ENCODE assay signal across 22 cellular contexts in the genomic region with DNA sequence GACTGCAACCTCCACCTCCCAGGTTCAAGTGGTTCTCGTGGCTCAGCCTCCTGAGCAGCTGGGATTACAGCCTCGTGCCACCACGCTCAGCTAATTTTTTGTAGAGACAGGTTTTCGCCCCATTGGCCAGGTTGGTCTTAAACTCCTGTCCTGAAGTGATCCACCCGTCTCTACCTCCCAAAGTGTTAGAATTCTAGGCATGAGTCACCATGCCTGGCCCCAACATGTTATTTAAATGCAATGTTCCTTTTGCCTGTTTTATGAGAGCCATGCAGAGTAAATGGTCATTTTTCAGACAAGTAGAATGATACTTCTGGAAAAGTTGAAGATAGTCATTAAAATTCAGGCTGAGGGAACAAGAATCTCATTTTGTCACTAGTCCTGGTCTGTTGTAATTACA. TPM values are rescaled to one million over a fixed set of nuclear protein-coding genes. Genes with fewer than 3 reads are reported as not detected.
DNase-seq lines count a peak whose midpoint lies in the region; ATAC-seq, FAIRE-seq and TF ChIP-seq lines count a peak whose summit lies in the region.
"Had no signal": no experiment of that assay in that cellular context is flagged by ENCODE, and none has a peak within 500 bp of the region (broad histone marks: within the 10 kb centered on the region; RNA-seq: fewer than 3 reads in every experiment).

No MANE protein-coding gene starts in this region.

- H3K27me3 ChIP-seq in breast epithelium (peaks cover 0 to 14% of the 10 kb centered on the region in 2 donors), K562 (ENCODE audit: control insufficient read depth in 2 of 2, insufficient read depth in 2 of 2, low read length in 2 of 2) (peaks cover 31 to 69% of the 10 kb centered on the region in 2 experiments), upper lobe of right lung (no peaks in the 10 kb centered on the region)
- H3K27me3 ChIP-seq: BLaER1 had no signal

- TF ChIP-seq POLR2A in breast epithelium (IDR thresholded peaks at IDR 0.05) (no peak), K562 (conservative IDR thresholded peaks at IDR 0.05) (no peak)

- no peaks in the 10 kb centered on the region for H3K36me3 Mint-ChIP-seq in MCF 10A (ENCODE audit: insufficient read depth, unreplicated experiment)
- H3K36me3 Mint-ChIP-seq: CD14-positive monocyte; CD4-positive, alpha-beta memory T cell had no signal

- no peak for TF ChIP-seq RAD21 in K562 (CRISPR knock-in tag; conservative IDR thresholded peaks at IDR 0.05 in 1 of 2, IDR thresholded peaks at IDR 0.05 in 1 of 2)

- no peak overlapping the region for H3K4me2 ChIP-seq in K562 (ENCODE audit: insufficient read depth, low read length)
- H3K4me2 ChIP-seq: A549 had no signal

- in situ Hi-C loops in K562 (cut with MboI) = no loop called here

- TF ChIP-seq EP300 in K562 (IDR thresholded peaks at IDR 0.05; ENCODE audit: low read length) = no peak

- FAIRE-seq in K562 (lab: Jason Lieb, UNC) = peak; percentile 15
- FAIRE-seq: A549, GM19239, HTR-8/SVneo had no signal

- peaks cover 15% of the 10 kb centered on the region for H3K4me1 Mint-ChIP-seq in MCF 10A (ENCODE audit: insufficient read depth, unreplicated experiment)
- H3K4me1 Mint-ChIP-seq: CD14-positive monocyte had no signal

- no peak overlapping the region for H2AFZ ChIP-seq in K562 (ENCODE audit: low read depth, low read length)

- TF ChIP-seq CTCF in MCF 10A (IDR thresholded peaks at IDR 0.05; ENCODE audit: unreplicated experiment) (no peak), breast epithelium (IDR thresholded peaks at IDR 0.05) (no peak), K562 (IDR thresholded peaks at IDR 0.05 in 2 of 3, conservative IDR thresholded peaks at IDR 0.05 in 1 of 3; ENCODE audit: insufficient read depth in 2 of 3, low read depth in 1 of 3, low read length in 3 of 3) (no peak), fibroblast of mammary gland (conservative IDR thresholded peaks at IDR 0.05; ENCODE audit: control insufficient read depth, insufficient read depth, low read depth, low read length) (no peak), upper lobe of right lung (IDR thresholded peaks at IDR 0.05) (no peak)

- 0% methylated on average over 5 of the region's 5 CpGs for WGBS in K562 (ENCODE audit: insufficient coverage, low coverage, missing lambda C conversion rate)

- H3K27ac ChIP-seq in breast epithelium = no peak overlapping the region
- no peak overlapping the region for H3K27ac ChIP-seq in K562 (ENCODE audit: extremely low read depth, low read depth, low read length)
- no peak overlapping the region for H3K27ac ChIP-seq in upper lobe of right lung
- H3K27ac ChIP-seq: 22Rv1, A549, BLaER1 had no signal

- peaks cover 42% of the 10 kb centered on the region for H3K27me3 Mint-ChIP-seq in MCF 10A (ENCODE audit: insufficient read depth, unreplicated experiment)

- peaks cover 3% of the 10 kb centered on the region; the same call in 1 of the 2 replicates for H4K20me1 ChIP-seq in K562 (replicated peaks; ENCODE audit: control insufficient read depth, insufficient read depth, low read length)
- H4K20me1 ChIP-seq: BLaER1 had no signal

- no TSS peak for BruUV-seq in MCF 10A (replicated peaks; lab: Mats Ljungman, UMichigan)
- no TSS peak for BruUV-seq in K562 (replicated peaks; lab: Mats Ljungman, UMichigan)

- H3K36me3 ChIP-seq in breast epithelium (no peaks in the 10 kb centered on the region), K562 (ENCODE audit: control insufficient read depth, insufficient read depth, low read length) (no peaks in the 10 kb centered on the region), upper lobe of right lung (no peaks in the 10 kb centered on the region)
- H3K36me3 ChIP-seq: BLaER1 had no signal

- intact Hi-C loops in MCF 10A (cut with micrococcal nuclease) = no loop called here
- intact Hi-C loops in breast epithelium (cut with DNase I; ENCODE audit: low total_unique reads) = no loop called here
- intact Hi-C loops in K562 (cut with micrococcal nuclease) = no loop called here
- intact Hi-C loops in upper lobe of right lung (cut with DNase I) = no loop called here

- no peaks in the 10 kb centered on the region for H3K9me3 Mint-ChIP-seq in MCF 10A (ENCODE audit: unreplicated experiment)
- H3K9me3 Mint-ChIP-seq: CD4-positive, alpha-beta memory T cell; HFFc6 had no signal

- H3K4me1 ChIP-seq in breast epithelium (no peaks in the 10 kb centered on the region), K562 (replicated peaks in 1 of 2; ENCODE audit: control insufficient read depth in 2 of 2, insufficient read depth in 2 of 2, low read length in 2 of 2) (no peaks in the 10 kb centered on the region; a peak in 1 of 5 replicates), upper lobe of right lung (no peaks in the 10 kb centered on the region)
- H3K4me1 ChIP-seq: A549 had no signal

- H3K9me1 ChIP-seq in K562 (ENCODE audit: control insufficient read depth, insufficient read depth, low read length) = no peaks in the 10 kb centered on the region

- H3K27ac Mint-ChIP-seq in MCF 10A (ENCODE audit: low read depth, unreplicated experiment) = no peak overlapping the region
- H3K27ac Mint-ChIP-seq: CD14-positive monocyte; CD4-positive, alpha-beta memory T cell; HFFc6 had no signal

- no peaks in the 10 kb centered on the region for H3K9me3 ChIP-seq in breast epithelium
- no peaks in the 10 kb centered on the region for H3K9me3 ChIP-seq in K562 (replicated peaks; ENCODE audit: control insufficient read depth, insufficient read depth, low read depth, low read length)
- no peaks in the 10 kb centered on the region for H3K9me3 ChIP-seq in upper lobe of right lung
- H3K9me3 ChIP-seq: A549 had no signal

- H3K4me3 ChIP-seq in breast epithelium = no peak overlapping the region
- H3K4me3 ChIP-seq in K562 = no peak overlapping the region
- no peak overlapping the region for H3K4me3 ChIP-seq in fibroblast of mammary gland (ENCODE audit: control insufficient read depth, low read depth, low read length)
- no peak overlapping the region for H3K4me3 ChIP-seq in upper lobe of right lung
- H3K4me3 ChIP-seq: A549, BLaER1 had no signal

- CTCF ChIA-PET in MCF 10A (lab: Yijun Ruan, JAX) (interaction anchor here (0.7 kb wide), 1 partner anchor 103 kb away, joined by 3 read pairs; no protein-coding TSS in a partner anchor), K562 (lab: Yijun Ruan, JAX; ENCODE audit: low intra/inter-chr PET ratio) (no interaction called here)

- POLR2A ChIA-PET in MCF 10A (lab: Yijun Ruan, JAX) = interaction anchor here (0.8 to 1.0 kb wide), 2 partner anchors 44 to 1410 kb away, joined by 3 to 4 read pairs; partner anchors contain the start of gene RPS6KA2
- POLR2A ChIA-PET in K562 (lab: Yijun Ruan, JAX) = interaction anchor here (0.8 kb wide), 1 partner anchor 15 kb away, joined by 4 read pairs; no protein-coding TSS in a partner anchor

- H3K9ac ChIP-seq in K562 (ENCODE audit: insufficient read depth in 1 of 2, low read depth in 2 of 2, low read length in 2 of 2) = no peak overlapping the region
- H3K9ac ChIP-seq: BLaER1 had no signal

- ATAC-seq in K562 (no peak), upper lobe of right lung (no peak), GM21528 (IDR thresholded peaks at IDR 0.05; ENCODE audit: low FRiP score, unreplicated experiment) (no peak)
- ATAC-seq: A549 had no signal

- DNase-seq in MCF 10A (ENCODE audit: unreplicated experiment) (peak; percentile 27), breast epithelium (ENCODE audit: low spot score in 2 of 2) (no peak), K562 (ENCODE audit: extremely low read depth in 1 of 4, low spot score in 3 of 4) (no peak), fibroblast of mammary gland (ENCODE audit: low read depth) (peak; percentile 5), upper lobe of right lung (peak; percentile 22), AG20443 (ENCODE audit: low spot score) (no peak), T-helper 1 cell (no peak)
- DNase-seq: CD4-positive, alpha-beta memory T cell; DMS153; DMS79; GF-D8; GOT3; H7; HFFc6; IMR-90 had no signal

- H3K4me3 Mint-ChIP-seq in MCF 10A (ENCODE audit: unreplicated experiment) = no peak overlapping the region
- H3K4me3 Mint-ChIP-seq: CD4-positive, alpha-beta memory T cell; HFFc6 had no signal

- no peaks in the 10 kb centered on the region for H3K79me2 ChIP-seq in K562 (ENCODE audit: control insufficient read depth, insufficient read depth, low read length)

TF ChIP-seq in K562, 482 proteins besides CTCF, POLR2A, EP300 and RAD21:
- TF ChIP-seq ZKSCAN1 (IDR thresholded peaks at IDR 0.05; ENCODE audit: low read depth, low read length) = no peak

RNA-seq across cellular contexts. Expression of gene RPS6KA2, which starts 43.8 kb away (rescaled TPM):
- total RNA-seq in MCF 10A (2022) (126 and 157 TPM in 2 replicates), breast epithelium (100 to 1,000 TPM in 1 of 3 donors, 10 to 100 TPM in 2; 23.7 to 124 (median 56.4) TPM), K562 (2014; rRNA removed) (0.78 and 0.86 TPM in 2 replicates), K562 (2014; rRNA removed; fragmentation: Illumina TruSeq; extraction: Trizol) (0.36 and 0.48 TPM in 2 replicates), K562 (2015; rRNA removed; fragmentation: Illumina TruSeq; extraction: Trizol) (0.49 and 0.65 TPM in 2 replicates), K562 (2021) (0.51 and 0.92 TPM in 2 replicates), upper lobe of right lung (136 TPM)
- 0.67 TPM in 1 of 2 replicates, not detected in the other for total RNA-seq in K562 (2011; cell fraction: chromatin; rRNA removed; ENCODE audit: low replicate concordance)
- not detected in 2 replicates for total RNA-seq in K562 (2011; cell fraction: nucleolus; rRNA removed)
- total RNA-seq in K562 (2011; cell fraction: nucleoplasm; rRNA removed) = 0.22 TPM in 1 of 2 replicates, not detected in the other
- polyA plus RNA-seq in K562 (2011; rRNA removed) (0.31 and 1.0 TPM in 2 replicates), K562 (2014; fragmentation: Illumina TruSeq; extraction: Trizol) (0.39 and 1.00 TPM in 2 replicates), K562 (2014; fragmentation: Nextera tagmentation; extraction: Ambion mirVana) (under 1 TPM; 0.29 to 0.53 TPM), K562 (2014; rRNA removed) (0.84 TPM in 1 of 2 replicates, not detected in the other)
- polyA plus RNA-seq in K562 (2011; cell fraction: cytosol; rRNA removed) = 0.31 and 1.4 TPM in 2 replicates
- 1.1 and 6.2 TPM in 2 replicates for polyA plus RNA-seq in K562 (2011; cell fraction: nucleus; rRNA removed)
- polyA plus RNA-seq in K562 (2012) = 0.69 and 1.4 TPM in 2 replicates
- polyA minus RNA-seq in K562 (2011; rRNA and poly(A)+ RNA removed) = 2.0 TPM in 1 of 2 replicates, not detected in the other
- polyA minus RNA-seq in K562 (2011; cell fraction: cytosol; rRNA and poly(A)+ RNA removed) = not detected in 2 replicates
- 0.54 and 2.2 TPM in 2 replicates for polyA minus RNA-seq in K562 (2011; cell fraction: nucleus; rRNA and poly(A)+ RNA removed)

Comparison
In these comparisons a context has a peak if more than half of its experiments do, and no peak if none do; other contexts are left out.
1. DNase-seq: peak in MCF 10A (single experiment), fibroblast of mammary gland (single experiment) and upper lobe of right lung (single experiment); none in breast epithelium (0 of 2), K562 (0 of 4), AG20443 (single experiment) and T-helper 1 cell (0 of 5).
2. RNA of gene RPS6KA2, which starts 43.8 kb away (total RNA-seq): 136 TPM in upper lobe of right lung (single experiment), 126 to 157 TPM in MCF 10A and 23.7 to 124 TPM in breast epithelium; 0.22 to 0.92 TPM in K562; every median in the first group is over 10 times any median in the second.